ENCODE assay signal across 33 cellular contexts in genomic region chr3:39427506-39427905, GRCh38. TPM values are rescaled to one million over a fixed set of nuclear protein-coding genes. Genes with fewer than 3 reads are reported as not detected.
"Had no signal": no experiment of that assay in that cellular context is flagged by ENCODE, and none has a peak within 500 bp of the region (broad histone marks: within the 10 kb centered on the region; RNA-seq: fewer than 3 reads in every experiment).

No MANE protein-coding gene starts in this region.

- H3K4me1 Mint-ChIP-seq: activated B cell treated with CpG ODN at 0.5 μM for 24 hours; activated CD4-positive, alpha-beta memory T cell treated with anti-CD3 and anti-CD28 coated beads, Interleukin-2, amount 10 ng/mL, durations not matched to agents 7 days and 5 days; activated CD4-positive, alpha-beta T cell treated with anti-CD3 and anti-CD28 coated beads, Interleukin-2, amount 10 ng/mL, durations not matched to agents 7 days and 5 days; activated CD8-positive, alpha-beta memory T cell treated with anti-CD3 and anti-CD28 coated beads, Interleukin-2, amount 10 ng/mL, durations not matched to agents 7 days and 5 days; activated naive CD4-positive, alpha-beta T cell treated with anti-CD3 and anti-CD28 coated beads, Interleukin-2, amount 10 ng/mL, durations not matched to agents 7 days and 5 days; activated naive CD4-positive, alpha-beta T cell treated with anti-CD3 and anti-CD28 coated beads, Interleukin-2, amount 50 U/mL, for 24 hours; activated naive CD8-positive, alpha-beta T cell treated with anti-CD3 and anti-CD28 coated beads, Interleukin-2, amount 10 ng/mL, durations not matched to agents 7 days and 5 days; activated naive CD8-positive, alpha-beta T cell treated with anti-CD3 and anti-CD28 coated beads, Interleukin-2, amount 50 U/mL, for 24 hours; brain had no signal

- H3K27ac Mint-ChIP-seq: activated B cell treated with CpG ODN at 0.5 μM for 24 hours; activated CD4-positive, alpha-beta memory T cell treated with anti-CD3 and anti-CD28 coated beads, Interleukin-2, amount 10 ng/mL, durations not matched to agents 7 days and 5 days; activated CD4-positive, alpha-beta T cell treated with anti-CD3 and anti-CD28 coated beads, Interleukin-2, amount 10 ng/mL, durations not matched to agents 7 days and 5 days; activated CD8-positive, alpha-beta memory T cell treated with anti-CD3 and anti-CD28 coated beads, Interleukin-2, amount 10 ng/mL, durations not matched to agents 7 days and 5 days; activated CD8-positive, alpha-beta T cell treated with anti-CD3 and anti-CD28 coated beads, Interleukin-2, amount 10 ng/mL, durations not matched to agents 7 days and 5 days; activated naive CD4-positive, alpha-beta T cell treated with anti-CD3 and anti-CD28 coated beads, Interleukin-2, amount 10 ng/mL, durations not matched to agents 7 days and 5 days; activated naive CD4-positive, alpha-beta T cell treated with anti-CD3 and anti-CD28 coated beads, Interleukin-2, amount 50 U/mL, for 24 hours; activated naive CD8-positive, alpha-beta T cell; activated naive CD8-positive, alpha-beta T cell treated with anti-CD3 and anti-CD28 coated beads, Interleukin-2, amount 10 ng/mL, durations not matched to agents 7 days and 5 days; activated naive CD8-positive, alpha-beta T cell treated with anti-CD3 and anti-CD28 coated beads, Interleukin-2, amount 50 U/mL, for 24 hours; activated T-cell treated with anti-CD3 and anti-CD28 coated beads, Interleukin-2, amount 50 U/mL, for 24 hours; activated T-helper 2 cell treated with anti-CD3 and anti-CD28 coated beads, Interferon-gamma antibody, Interleukin-2, Interleukin-4, amounts not matched to agents 10 μg/mL and 5 μg/mL and 100 μg/mL, durations not matched to agents 14 hours and 24 hours and 36 hours; brain; T-helper 1 cell treated with Interleukin-12 subunit alpha and Interleukin-12 subunit beta and Interleukin-4 antibody, amounts not matched to agents 30 μg/mL and 1 μg/mL, for 36 hours; T-helper 2 cell treated with Interferon-gamma antibody and Interleukin-4, amounts not matched to agents 5 μg/mL and 100 μg/mL, for 36 hours had no signal

- H3K4me1 ChIP-seq: ascending aorta had no signal

- DNase-seq: activated B cell treated with CpG ODN at 0.5 μM for 24 hours; activated CD4-positive, alpha-beta memory T cell treated with anti-CD3 and anti-CD28 coated beads, Interleukin-2, amount 10 ng/mL, durations not matched to agents 7 days and 5 days; activated CD4-positive, alpha-beta T cell treated with anti-CD3 and anti-CD28 coated beads for 4 hours; activated CD4-positive, alpha-beta T cell treated with anti-CD3 and anti-CD28 coated beads, Interleukin-2, amount 10 ng/mL, durations not matched to agents 7 days and 5 days; activated CD4-positive, alpha-beta T cell treated with anti-CD3 and anti-CD28 coated beads, Interleukin-2, amount 50 U/mL, for 48 hours; activated CD4-positive, CD25-positive, alpha-beta regulatory T cell treated with anti-CD3 and anti-CD28 coated beads, Interleukin-2, amount 50 U/mL, for 72 hours; activated CD8-positive, alpha-beta memory T cell treated with anti-CD3 and anti-CD28 coated beads for 24 hours; activated CD8-positive, alpha-beta memory T cell treated with anti-CD3 and anti-CD28 coated beads, Interleukin-2, amount 10 ng/mL, durations not matched to agents 7 days and 5 days; activated CD8-positive, alpha-beta memory T cell treated with anti-CD3 and anti-CD28 coated beads, Interleukin-2, amount 50 U/mL, for 48 hours; activated CD8-positive, alpha-beta T cell treated with anti-CD3 and anti-CD28 coated beads, Interleukin-2, amount 10 ng/mL, durations not matched to agents 7 days and 5 days; activated effector memory CD4-positive, alpha-beta T cell treated with Interleukin-2 at 50 U/mL for 16 hours; activated gamma-delta T cell; activated naive CD4-positive, alpha-beta T cell treated with anti-CD3 and anti-CD28 coated beads, Interleukin-2, amount 10 ng/mL, durations not matched to agents 7 days and 5 days; activated naive CD4-positive, alpha-beta T cell treated with Interleukin-2 at 50 U/mL for 16 hours; activated naive CD8-positive, alpha-beta T cell treated with anti-CD3 and anti-CD28 coated beads, Interleukin-2, amount 10 ng/mL, durations not matched to agents 7 days and 5 days; activated naive CD8-positive, alpha-beta T cell treated with anti-CD3 and anti-CD28 coated beads, Interleukin-2, amount 50 U/mL, for 24 hours; activated T-cell treated with anti-CD3 and anti-CD28 coated beads, Interleukin-2, amount 50 U/mL, for 24 hours; activated T-cell treated with anti-CD3 and anti-CD28 coated beads, Interleukin-2, amount 50 U/mL, for 48 hours; amygdala; anterior cingulate cortex; central memory CD4-positive, alpha-beta T cell; SW 1271; T-helper 1 cell; T-helper 2 cell; T-helper 9 cell had no signal

- H3K9me3 Mint-ChIP-seq: activated B cell treated with CpG ODN at 0.5 μM for 24 hours; activated CD4-positive, alpha-beta memory T cell treated with anti-CD3 and anti-CD28 coated beads, Interleukin-2, amount 10 ng/mL, durations not matched to agents 7 days and 5 days; activated CD4-positive, alpha-beta T cell treated with anti-CD3 and anti-CD28 coated beads, Interleukin-2, amount 10 ng/mL, durations not matched to agents 7 days and 5 days; activated naive CD4-positive, alpha-beta T cell treated with anti-CD3 and anti-CD28 coated beads, Interleukin-2, amount 10 ng/mL, durations not matched to agents 7 days and 5 days; activated naive CD4-positive, alpha-beta T cell treated with anti-CD3 and anti-CD28 coated beads, Interleukin-2, amount 50 U/mL, for 24 hours; activated naive CD8-positive, alpha-beta T cell treated with anti-CD3 and anti-CD28 coated beads, Interleukin-2, amount 10 ng/mL, durations not matched to agents 7 days and 5 days; activated naive CD8-positive, alpha-beta T cell treated with anti-CD3 and anti-CD28 coated beads, Interleukin-2, amount 50 U/mL, for 24 hours; activated T-cell treated with anti-CD3 and anti-CD28 coated beads, Interleukin-2, amount 50 U/mL, for 24 hours; activated T-helper 2 cell treated with anti-CD3 and anti-CD28 coated beads, Interferon-gamma antibody, Interleukin-2, Interleukin-4, amounts not matched to agents 10 μg/mL and 5 μg/mL and 100 μg/mL, durations not matched to agents 14 hours and 24 hours and 36 hours; brain; T-helper 1 cell treated with Interleukin-12 subunit alpha and Interleukin-12 subunit beta and Interleukin-4 antibody, amounts not matched to agents 30 μg/mL and 1 μg/mL, for 36 hours; T-helper 2 cell treated with Interferon-gamma antibody and Interleukin-4, amounts not matched to agents 5 μg/mL and 100 μg/mL, for 36 hours had no signal

- H3K4me3 ChIP-seq: ascending aorta had no signal

- H3K36me3 Mint-ChIP-seq: activated CD8-positive, alpha-beta memory T cell treated with anti-CD3 and anti-CD28 coated beads, Interleukin-2, amount 10 ng/mL, durations not matched to agents 7 days and 5 days; activated naive CD4-positive, alpha-beta T cell treated with anti-CD3 and anti-CD28 coated beads, Interleukin-2, amount 10 ng/mL, durations not matched to agents 7 days and 5 days; activated naive CD8-positive, alpha-beta T cell treated with anti-CD3 and anti-CD28 coated beads, Interleukin-2, amount 10 ng/mL, durations not matched to agents 7 days and 5 days; brain had no signal

- H3K4me3 Mint-ChIP-seq: activated B cell treated with CpG ODN at 0.5 μM for 24 hours; activated CD4-positive, alpha-beta memory T cell treated with anti-CD3 and anti-CD28 coated beads, Interleukin-2, amount 10 ng/mL, durations not matched to agents 7 days and 5 days; activated CD4-positive, alpha-beta T cell treated with anti-CD3 and anti-CD28 coated beads, Interleukin-2, amount 10 ng/mL, durations not matched to agents 7 days and 5 days; activated CD8-positive, alpha-beta memory T cell treated with anti-CD3 and anti-CD28 coated beads, Interleukin-2, amount 10 ng/mL, durations not matched to agents 7 days and 5 days; activated CD8-positive, alpha-beta T cell treated with anti-CD3 and anti-CD28 coated beads, Interleukin-2, amount 10 ng/mL, durations not matched to agents 7 days and 5 days; activated naive CD4-positive, alpha-beta T cell treated with anti-CD3 and anti-CD28 coated beads, Interleukin-2, amount 10 ng/mL, durations not matched to agents 7 days and 5 days; activated naive CD4-positive, alpha-beta T cell treated with anti-CD3 and anti-CD28 coated beads, Interleukin-2, amount 50 U/mL, for 24 hours; activated naive CD8-positive, alpha-beta T cell; activated naive CD8-positive, alpha-beta T cell treated with anti-CD3 and anti-CD28 coated beads, Interleukin-2, amount 10 ng/mL, durations not matched to agents 7 days and 5 days; activated naive CD8-positive, alpha-beta T cell treated with anti-CD3 and anti-CD28 coated beads, Interleukin-2, amount 50 U/mL, for 24 hours; activated T-cell treated with anti-CD3 and anti-CD28 coated beads, Interleukin-2, amount 50 U/mL, for 24 hours; brain; T-helper 1 cell treated with Interleukin-12 subunit alpha and Interleukin-12 subunit beta and Interleukin-4 antibody, amounts not matched to agents 30 μg/mL and 1 μg/mL, for 36 hours; T-helper 2 cell treated with Interferon-gamma antibody and Interleukin-4, amounts not matched to agents 5 μg/mL and 100 μg/mL, for 36 hours had no signal

- H3K36me3 ChIP-seq: ascending aorta had no signal

- H3K9me3 ChIP-seq: ascending aorta had no signal

- H3K27me3 Mint-ChIP-seq: brain had no signal

- H3K27me3 ChIP-seq: ascending aorta had no signal

- H3K27ac ChIP-seq: ascending aorta, VCaP had no signal

RNA-seq across cellular contexts. Expression of gene MOBP, which starts 40.0 kb away (rescaled TPM):
- total RNA-seq: activated CD4-positive, alpha-beta memory T cell treated with anti-CD3 and anti-CD28 coated beads, Interleukin-2, amount 10 ng/mL, durations not matched to agents 7 days and 5 days; activated CD4-positive, alpha-beta T cell treated with anti-CD3 and anti-CD28 coated beads, Interleukin-2, amount 10 ng/mL, durations not matched to agents 7 days and 5 days; activated CD8-positive, alpha-beta memory T cell treated with anti-CD3 and anti-CD28 coated beads, Interleukin-2, amount 10 ng/mL, durations not matched to agents 7 days and 5 days; activated CD8-positive, alpha-beta T cell treated with anti-CD3 and anti-CD28 coated beads, Interleukin-2, amount 10 ng/mL, durations not matched to agents 7 days and 5 days; activated naive CD8-positive, alpha-beta T cell treated with anti-CD3 and anti-CD28 coated beads, Interleukin-2, amount 10 ng/mL, durations not matched to agents 7 days and 5 days; activated T-helper 2 cell treated with anti-CD3 and anti-CD28 coated beads, Interferon-gamma antibody, Interleukin-2, Interleukin-4, amounts not matched to agents 10 μg/mL and 5 μg/mL and 100 μg/mL, durations not matched to agents 14 hours and 24 hours and 36 hours; ascending aorta had no signal
